In the genomic region with DNA sequence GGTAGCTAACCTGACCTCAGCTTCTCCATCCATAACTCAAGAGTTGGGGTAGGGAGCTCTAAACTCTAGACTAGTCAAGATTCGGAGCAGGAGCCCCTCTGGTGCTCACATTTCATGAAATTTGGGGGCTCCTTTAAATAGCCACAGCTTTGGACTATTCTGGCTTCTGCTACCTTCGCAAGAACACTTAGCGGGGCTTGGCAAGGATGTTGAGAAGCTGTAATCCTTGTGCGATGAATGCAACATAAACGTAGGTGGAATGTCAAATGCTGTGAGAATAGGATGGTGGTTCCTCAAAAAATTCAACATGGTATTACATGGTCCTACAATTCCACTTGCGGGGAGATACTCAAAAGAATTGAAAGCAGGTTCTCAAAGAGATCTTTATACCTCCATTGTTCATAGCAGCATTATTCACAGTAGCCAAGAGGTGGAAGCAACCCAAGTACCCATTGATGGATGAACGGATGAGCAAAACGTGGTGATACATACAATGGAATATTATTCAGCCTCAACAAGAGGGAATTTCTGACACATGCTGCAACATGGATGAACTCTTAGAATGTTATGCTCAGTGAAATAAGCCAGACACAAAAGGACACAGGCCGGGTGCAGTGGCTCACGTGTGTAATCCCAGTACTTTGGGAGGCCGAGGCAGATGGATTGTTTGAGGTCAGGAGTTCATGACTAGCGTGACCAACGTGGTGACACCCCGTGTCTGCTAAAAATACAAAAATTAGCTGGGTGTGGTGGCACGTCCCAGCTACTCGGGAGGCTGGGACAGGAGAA, we compare ENCODE assay signal across 20 cellular contexts.
"Had no signal": no experiment of that assay in that cellular context is flagged by ENCODE, and none has a peak within 500 bp of the region (broad histone marks: within the 10 kb centered on the region; RNA-seq: fewer than 3 reads in every experiment).

No MANE protein-coding gene starts in this region.

- DNase-seq: activated B cell treated with CpG ODN at 0.5 μM for 24 hours; activated CD4-positive, alpha-beta T cell treated with anti-CD3 and anti-CD28 coated beads for 4 hours; activated CD8-positive, alpha-beta T cell treated with anti-CD3 and anti-CD28 coated beads, Interleukin-2, amount 10 ng/mL, durations not matched to agents 7 days and 5 days; activated naive CD4-positive, alpha-beta T cell treated with anti-CD3 and anti-CD28 coated beads for 36 hours; activated T-cell treated with anti-CD3 and anti-CD28 coated beads, Interleukin-2, amount 50 U/mL, for 24 hours; dermis blood vessel endothelial cell; effector memory CD8-positive, alpha-beta T cell; foreskin fibroblast; small intestine; stimulated activated CD4-positive, alpha-beta T cell treated with anti-CD3 and anti-CD28 coated beads, Interleukin-4, amount 100 ng/mL, for 1 hour; stimulated activated naive CD8-positive, alpha-beta T cell treated with anti-CD3 and anti-CD28 coated beads, Interleukin-15, amount 100 ng/mL, for 72 hours; T-helper 1 cell; T-helper 9 cell had no signal

- H3K4me3 Mint-ChIP-seq: activated B cell treated with CpG ODN at 0.5 μM for 24 hours; activated CD8-positive, alpha-beta T cell treated with anti-CD3 and anti-CD28 coated beads, Interleukin-2, amount 10 ng/mL, durations not matched to agents 7 days and 5 days; activated naive CD4-positive, alpha-beta T cell treated with anti-CD3 and anti-CD28 coated beads for 36 hours; activated T-cell treated with anti-CD3 and anti-CD28 coated beads, Interleukin-2, amount 50 U/mL, for 24 hours; effector memory CD8-positive, alpha-beta T cell; mesothelial cell of epicardium; stimulated activated naive CD8-positive, alpha-beta T cell treated with anti-CD3 and anti-CD28 coated beads, Interleukin-15, amount 100 ng/mL, for 72 hours had no signal

- FAIRE-seq: islet of Langerhans, small intestine had no signal

- H3K9me3 Mint-ChIP-seq: activated B cell treated with CpG ODN at 0.5 μM for 24 hours; activated naive CD4-positive, alpha-beta T cell treated with anti-CD3 and anti-CD28 coated beads for 36 hours; activated T-cell treated with anti-CD3 and anti-CD28 coated beads, Interleukin-2, amount 50 U/mL, for 24 hours; activated T-helper 2 cell treated with anti-CD3 and anti-CD28 coated beads, Interferon-gamma antibody, Interleukin-2, Interleukin-4, amounts not matched to agents 10 μg/mL and 5 μg/mL and 100 μg/mL, durations not matched to agents 14 hours and 24 hours and 36 hours; effector memory CD8-positive, alpha-beta T cell; mesothelial cell of epicardium; stimulated activated naive CD8-positive, alpha-beta T cell treated with anti-CD3 and anti-CD28 coated beads, Interleukin-15, amount 100 ng/mL, for 72 hours had no signal

- H3K9me3 ChIP-seq: ascending aorta, breast epithelium had no signal

- H3K27ac Mint-ChIP-seq: activated B cell treated with CpG ODN at 0.5 μM for 24 hours; activated CD8-positive, alpha-beta T cell treated with anti-CD3 and anti-CD28 coated beads, Interleukin-2, amount 10 ng/mL, durations not matched to agents 7 days and 5 days; activated naive CD4-positive, alpha-beta T cell treated with anti-CD3 and anti-CD28 coated beads for 36 hours; activated T-cell treated with anti-CD3 and anti-CD28 coated beads, Interleukin-2, amount 50 U/mL, for 24 hours; activated T-helper 2 cell treated with anti-CD3 and anti-CD28 coated beads, Interferon-gamma antibody, Interleukin-2, Interleukin-4, amounts not matched to agents 10 μg/mL and 5 μg/mL and 100 μg/mL, durations not matched to agents 14 hours and 24 hours and 36 hours; effector memory CD8-positive, alpha-beta T cell; mesothelial cell of epicardium had no signal

- H3K27ac ChIP-seq: breast epithelium, hepatocyte had no signal

- H3K27me3 ChIP-seq: ascending aorta, breast epithelium, hepatocyte had no signal

- H3K27me3 Mint-ChIP-seq: activated T-cell treated with anti-CD3 and anti-CD28 coated beads, Interleukin-2, amount 50 U/mL, for 24 hours; stimulated activated naive CD8-positive, alpha-beta T cell treated with anti-CD3 and anti-CD28 coated beads, Interleukin-15, amount 100 ng/mL, for 72 hours had no signal

- H3K4me3 ChIP-seq: ascending aorta, breast epithelium, hepatocyte, lung had no signal

- H3K4me1 Mint-ChIP-seq: activated B cell treated with CpG ODN at 0.5 μM for 24 hours, mesothelial cell of epicardium had no signal
